Comparison of ENCODE assay signal across 7 cellular contexts in the genomic region with DNA sequence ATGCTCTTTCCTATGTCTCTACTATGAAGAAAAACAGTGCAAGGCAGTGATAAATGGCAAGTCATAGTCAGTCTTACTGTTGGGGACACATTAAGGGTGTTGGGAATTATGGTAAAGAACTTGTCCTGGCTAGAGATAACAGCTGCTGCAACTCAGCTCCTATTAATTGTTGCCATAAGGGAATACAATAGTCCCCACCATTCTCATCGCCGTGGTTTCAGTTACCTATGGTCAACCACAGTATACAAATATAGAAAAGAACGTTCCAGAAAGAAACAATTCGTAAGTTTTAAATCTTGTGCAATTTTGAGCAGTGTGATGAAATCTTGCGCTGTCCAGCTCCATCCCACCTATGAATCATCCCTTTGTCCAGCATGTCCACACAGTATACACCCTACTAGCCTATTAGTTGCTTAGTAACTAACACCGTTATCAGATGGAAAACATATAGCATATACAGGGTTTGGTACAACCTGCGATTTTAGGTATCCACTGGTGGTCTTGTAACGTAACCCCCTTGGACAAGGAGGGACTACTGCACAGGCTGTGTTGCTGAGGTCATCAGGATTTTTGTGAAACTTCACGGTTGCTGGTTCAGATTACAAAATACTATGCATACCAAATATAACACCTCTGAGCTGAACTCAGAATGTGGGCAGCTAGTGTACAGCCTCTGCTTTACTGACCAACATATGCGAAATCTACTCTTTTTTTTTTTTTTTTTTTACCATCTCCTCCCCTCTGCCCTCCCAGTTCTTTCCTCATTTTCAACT. TPM values are rescaled to one million over a fixed set of nuclear protein-coding genes. Genes with fewer than 3 reads are reported as not detected.
DNase-seq lines count a peak whose midpoint lies in the region; TF ChIP-seq lines count a peak whose summit lies in the region.

No MANE protein-coding gene starts in this region.

- intact Hi-C loops in stomach (cut with DNase I; ENCODE audit: low total_unique reads): no loop called here
- intact Hi-C loops in posterior cingulate gyrus (cut with DNase I): no loop called here
- intact Hi-C loops in tibial artery (cut with DNase I; ENCODE audit: low total_unique reads): no loop called here

- H3K4me3 ChIP-seq in SK-N-MC: no peak overlapping the region
- no peak overlapping the region for H3K4me3 ChIP-seq in fibroblast of villous mesenchyme (ENCODE audit: low read depth, low read length)
- H3K4me3 ChIP-seq in stomach: no peak overlapping the region
- no peak overlapping the region for H3K4me3 ChIP-seq in tibial artery

- H3K9ac ChIP-seq in SK-N-MC (ENCODE audit: insufficient read length): no peak overlapping the region

- TF ChIP-seq EP300 in stomach (IDR thresholded peaks at IDR 0.05): no peak

- WGBS in stomach, 5 donors: 81 to 85% (median 82%) methylated on average over 10 of the region's 10 CpGs

- peaks cover 87% of the 10 kb centered on the region for H3K36me3 ChIP-seq in SK-N-MC (ENCODE audit: insufficient read depth, low read length)
- H3K36me3 ChIP-seq in stomach: peaks cover 55 to 91% (median 90%) of the 10 kb centered on the region in 4 donors
- H3K36me3 ChIP-seq in tibial artery: peaks cover 53 to 96% (median 64%) of the 10 kb centered on the region in 3 donors

- TF ChIP-seq CTCF in fibroblast of villous mesenchyme (IDR thresholded peaks at IDR 0.05; ENCODE audit: insufficient read depth, low read depth, low read length) (no peak), stomach (IDR thresholded peaks at IDR 0.05) (no peak), tibial artery (IDR thresholded peaks at IDR 0.05) (no peak)

- peak; percentile 91 for DNase-seq in HS-5 (ENCODE audit: low read depth)
- DNase-seq in SK-N-MC (ENCODE audit: low read depth, low spot score): no peak
- peak; percentile 95 for DNase-seq in fibroblast of villous mesenchyme (ENCODE audit: low read depth)
- no peak for DNase-seq in stomach
- DNase-seq in posterior cingulate gyrus: no peak
- no peak for DNase-seq in tibial artery
- DNase-seq in DMS153 treated with DMSO at 0.1 percent for 48 hours (lab: John Stamatoyannopoulos, UW; ENCODE audit: unreplicated experiment): no peak

- H3K4me1 ChIP-seq in stomach: peaks cover 0 to 34% (median 3%) of the 10 kb centered on the region in 4 donors
- peaks cover 0 to 17% (median 2%) of the 10 kb centered on the region in 4 donors for H3K4me1 ChIP-seq in tibial artery

- H3K27ac ChIP-seq in SK-N-MC: peak overlapping the region; percentile 23; the same call in 1 of the 2 replicates
- peak overlapping the region in 3 of 5 donors; percentile 5 to 49 (median 47) for H3K27ac ChIP-seq in stomach
- H3K27ac ChIP-seq in tibial artery: no peak overlapping the region

- no peaks in the 10 kb centered on the region for H3K27me3 ChIP-seq in stomach
- H3K27me3 ChIP-seq in tibial artery: no peaks in the 10 kb centered on the region

- H3K9me3 ChIP-seq in SK-N-MC (ENCODE audit: low read depth, low read length): no peaks in the 10 kb centered on the region
- H3K9me3 ChIP-seq in stomach: no peaks in the 10 kb centered on the region
- no peaks in the 10 kb centered on the region for H3K9me3 ChIP-seq in tibial artery

- no peak for TF ChIP-seq POLR2A in stomach (IDR thresholded peaks at IDR 0.05)

RNA-seq across cellular contexts. Expression of a gene that starts 53.5 kb away (rescaled TPM):
- total RNA-seq in fibroblast of villous mesenchyme (73.4 and 122 TPM in 2 replicates), stomach (100 to 1,000 TPM in 1 of 5 donors, 10 to 100 TPM in 4; 24.3 to 110 (median 75.1) TPM)
- 10 to 100 TPM; 21.8 to 30.4 (median 25.3) TPM for polyA plus RNA-seq in stomach

Comparison
In these comparisons a context has a peak if more than half of its experiments do, and no peak if none do; other contexts are left out.
1. DNase-seq: peak in HS-5 (single experiment) and fibroblast of villous mesenchyme (single experiment); none in SK-N-MC (single experiment), stomach (single experiment), posterior cingulate gyrus (0 of 10), tibial artery (0 of 2) and DMS153 treated with DMSO at 0.1 percent for 48 hours (single experiment).
2. H3K27ac ChIP-seq: peak in SK-N-MC (single experiment) and stomach (3 of 5); none in tibial artery (0 of 2).